In genomic region chr2:64526034-64526433, GRCh38 we compare ENCODE assay signal across 1 cellular context.
TF ChIP-seq lines count a peak whose summit lies in the region.

No MANE protein-coding gene starts in this region.

TF ChIP-seq in K562, 482 proteins besides CTCF, POLR2A, EP300 and RAD21:
- TF ChIP-seq, protein P1, sequence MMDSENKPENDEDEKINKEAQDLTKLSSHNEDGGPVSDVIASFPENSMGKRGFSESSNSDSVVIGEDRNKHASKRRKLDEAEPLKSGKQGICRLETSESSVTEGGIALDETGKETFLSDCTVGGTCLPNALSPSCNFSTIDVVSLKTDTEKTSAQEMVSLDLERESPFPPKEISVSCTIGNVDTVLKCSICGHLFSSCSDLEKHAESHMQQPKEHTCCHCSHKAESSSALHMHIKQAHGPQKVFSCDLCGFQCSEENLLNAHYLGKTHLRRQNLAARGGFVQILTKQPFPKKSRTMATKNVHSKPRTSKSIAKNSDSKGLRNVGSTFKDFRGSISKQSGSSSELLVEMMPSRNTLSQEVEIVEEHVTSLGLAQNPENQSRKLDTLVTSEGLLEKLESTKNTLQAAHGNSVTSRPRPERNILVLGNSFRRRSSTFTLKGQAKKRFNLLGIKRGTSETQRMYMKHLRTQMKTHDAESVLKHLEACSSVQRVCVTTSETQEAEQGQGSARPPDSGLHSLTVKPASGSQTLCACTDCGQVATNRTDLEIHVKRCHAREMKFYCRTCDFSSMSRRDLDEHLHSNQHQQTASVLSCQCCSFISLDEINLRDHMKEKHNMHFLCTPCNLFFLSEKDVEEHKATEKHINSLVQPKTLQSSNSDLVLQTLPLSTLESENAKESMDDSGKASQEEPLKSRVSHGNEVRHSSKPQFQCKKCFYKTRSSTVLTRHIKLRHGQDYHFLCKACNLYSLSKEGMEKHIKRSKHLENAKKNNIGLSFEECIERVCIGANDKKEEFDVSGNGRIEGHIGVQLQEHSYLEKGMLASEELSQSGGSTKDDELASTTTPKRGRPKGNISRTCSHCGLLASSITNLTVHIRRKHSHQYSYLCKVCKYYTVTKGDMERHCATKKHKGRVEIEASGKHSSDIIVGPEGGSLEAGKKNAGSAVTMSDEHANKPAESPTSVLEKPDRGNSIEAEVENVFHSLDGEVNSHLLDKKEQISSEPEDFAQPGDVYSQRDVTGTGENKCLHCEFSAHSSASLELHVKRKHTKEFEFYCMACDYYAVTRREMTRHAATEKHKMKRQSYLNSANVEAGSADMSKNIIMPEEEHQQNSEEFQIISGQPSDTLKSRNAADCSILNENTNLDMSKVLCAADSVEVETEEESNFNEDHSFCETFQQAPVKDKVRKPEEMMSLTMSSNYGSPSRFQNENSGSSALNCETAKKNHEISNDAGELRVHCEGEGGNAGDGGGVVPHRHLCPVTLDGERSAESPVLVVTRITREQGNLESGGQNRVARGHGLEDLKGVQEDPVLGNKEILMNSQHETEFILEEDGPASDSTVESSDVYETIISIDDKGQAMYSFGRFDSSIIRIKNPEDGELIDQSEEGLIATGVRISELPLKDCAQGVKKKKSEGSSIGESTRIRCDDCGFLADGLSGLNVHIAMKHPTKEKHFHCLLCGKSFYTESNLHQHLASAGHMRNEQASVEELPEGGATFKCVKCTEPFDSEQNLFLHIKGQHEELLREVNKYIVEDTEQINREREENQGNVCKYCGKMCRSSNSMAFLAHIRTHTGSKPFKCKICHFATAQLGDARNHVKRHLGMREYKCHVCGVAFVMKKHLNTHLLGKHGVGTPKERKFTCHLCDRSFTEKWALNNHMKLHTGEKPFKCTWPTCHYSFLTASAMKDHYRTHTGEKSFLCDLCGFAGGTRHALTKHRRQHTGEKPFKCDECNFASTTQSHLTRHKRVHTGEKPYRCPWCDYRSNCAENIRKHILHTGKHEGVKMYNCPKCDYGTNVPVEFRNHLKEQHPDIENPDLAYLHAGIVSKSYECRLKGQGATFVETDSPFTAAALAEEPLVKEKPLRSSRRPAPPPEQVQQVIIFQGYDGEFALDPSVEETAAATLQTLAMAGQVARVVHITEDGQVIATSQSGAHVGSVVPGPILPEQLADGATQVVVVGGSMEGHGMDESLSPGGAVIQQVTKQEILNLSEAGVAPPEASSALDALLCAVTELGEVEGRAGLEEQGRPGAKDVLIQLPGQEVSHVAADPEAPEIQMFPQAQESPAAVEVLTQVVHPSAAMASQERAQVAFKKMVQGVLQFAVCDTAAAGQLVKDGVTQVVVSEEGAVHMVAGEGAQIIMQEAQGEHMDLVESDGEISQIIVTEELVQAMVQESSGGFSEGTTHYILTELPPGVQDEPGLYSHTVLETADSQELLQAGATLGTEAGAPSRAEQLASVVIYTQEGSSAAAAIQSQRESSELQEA (IDR thresholded peaks at IDR 0.05; ENCODE audit: low read depth), result no peak
- TF ChIP-seq MTA2 (IDR thresholded peaks at IDR 0.05; ENCODE audit: low read depth) (no peak), ZSCAN32 (CRISPR knock-in tag; IDR thresholded peaks at IDR 0.05) (no peak), TARDBP (IDR thresholded peaks at IDR 0.05) (no peak), SP2 (IDR thresholded peaks at IDR 0.05; ENCODE audit: extremely low read depth, low read depth, low read length, poor library complexity, severe bottlenecking) (no peak), ZNF57 (CRISPR knock-in tag; IDR thresholded peaks at IDR 0.05) (no peak), ZFP30 (CRISPR knock-in tag; IDR thresholded peaks at IDR 0.05; ENCODE audit: borderline replicate concordance) (no peak), DNMT1 (IDR thresholded peaks at IDR 0.05) (no peak), ZNF347 (CRISPR knock-in tag; IDR thresholded peaks at IDR 0.05; ENCODE audit: low read depth) (no peak), ARID3A (IDR thresholded peaks at IDR 0.05; ENCODE audit: borderline replicate concordance, low read depth, low read length) (no peak), RBM39 (optimal IDR thresholded peaks at IDR 0.05; ENCODE audit: low read depth, low read length) (no peak), MNT (conservative IDR thresholded peaks at IDR 0.05) (no peak), TCF7L2 (IDR thresholded peaks at IDR 0.05; ENCODE audit: low read depth, low read length) (no peak), GTF2E2 (tag; IDR thresholded peaks at IDR 0.05) (no peak), JUNB (CRISPR knock-in tag; conservative IDR thresholded peaks at IDR 0.05) (no peak), BCOR (IDR thresholded peaks at IDR 0.05) (no peak)
- TF ChIP-seq, protein P2, sequence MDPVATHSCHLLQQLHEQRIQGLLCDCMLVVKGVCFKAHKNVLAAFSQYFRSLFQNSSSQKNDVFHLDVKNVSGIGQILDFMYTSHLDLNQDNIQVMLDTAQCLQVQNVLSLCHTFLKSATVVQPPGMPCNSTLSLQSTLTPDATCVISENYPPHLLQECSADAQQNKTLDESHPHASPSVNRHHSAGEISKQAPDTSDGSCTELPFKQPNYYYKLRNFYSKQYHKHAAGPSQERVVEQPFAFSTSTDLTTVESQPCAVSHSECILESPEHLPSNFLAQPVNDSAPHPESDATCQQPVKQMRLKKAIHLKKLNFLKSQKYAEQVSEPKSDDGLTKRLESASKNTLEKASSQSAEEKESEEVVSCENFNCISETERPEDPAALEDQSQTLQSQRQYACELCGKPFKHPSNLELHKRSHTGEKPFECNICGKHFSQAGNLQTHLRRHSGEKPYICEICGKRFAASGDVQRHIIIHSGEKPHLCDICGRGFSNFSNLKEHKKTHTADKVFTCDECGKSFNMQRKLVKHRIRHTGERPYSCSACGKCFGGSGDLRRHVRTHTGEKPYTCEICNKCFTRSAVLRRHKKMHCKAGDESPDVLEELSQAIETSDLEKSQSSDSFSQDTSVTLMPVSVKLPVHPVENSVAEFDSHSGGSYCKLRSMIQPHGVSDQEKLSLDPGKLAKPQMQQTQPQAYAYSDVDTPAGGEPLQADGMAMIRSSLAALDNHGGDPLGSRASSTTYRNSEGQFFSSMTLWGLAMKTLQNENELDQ (CRISPR knock-in tag; IDR thresholded peaks at IDR 0.05; ENCODE audit: borderline replicate concordance), result no peak
- TF ChIP-seq, protein P3, sequence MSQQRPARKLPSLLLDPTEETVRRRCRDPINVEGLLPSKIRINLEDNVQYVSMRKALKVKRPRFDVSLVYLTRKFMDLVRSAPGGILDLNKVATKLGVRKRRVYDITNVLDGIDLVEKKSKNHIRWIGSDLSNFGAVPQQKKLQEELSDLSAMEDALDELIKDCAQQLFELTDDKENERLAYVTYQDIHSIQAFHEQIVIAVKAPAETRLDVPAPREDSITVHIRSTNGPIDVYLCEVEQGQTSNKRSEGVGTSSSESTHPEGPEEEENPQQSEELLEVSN (IDR thresholded peaks at IDR 0.05; ENCODE audit: borderline replicate concordance in 1 of 2, extremely low read depth in 1 of 2, insufficient read depth in 1 of 2, insufficient read length in 1 of 2, low read depth in 1 of 2, low read length in 1 of 2, poor library complexity in 1 of 2, severe bottlenecking in 1 of 2), result no peak
